ENCODE assay signal across 13 cellular contexts in the genomic region with DNA sequence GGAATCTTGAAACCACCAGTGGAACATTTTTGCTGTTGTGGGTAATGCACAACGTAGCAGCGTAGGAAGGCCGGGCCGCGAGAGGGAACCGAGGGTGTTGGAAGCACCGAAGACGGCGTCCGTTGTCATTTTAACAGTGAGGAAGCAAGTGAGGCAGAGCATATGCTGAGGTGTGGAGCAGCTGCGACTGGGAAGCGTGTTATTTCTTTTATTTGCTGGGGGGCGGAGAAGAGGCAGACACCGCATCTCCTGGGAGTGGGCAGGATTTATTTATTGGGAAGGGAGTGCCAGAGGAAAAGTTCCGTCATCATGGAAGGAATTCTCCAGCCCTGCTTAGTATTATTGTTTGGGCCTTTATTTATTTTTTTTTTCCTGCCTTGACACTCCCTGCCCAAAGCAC.
A peak's percentile ranks its signal among the peaks of the same experiment; 100 is the strongest.
DNase-seq lines count a peak whose midpoint lies in the region; ATAC-seq and TF ChIP-seq lines count a peak whose summit lies in the region.
"Had no signal": no experiment of that assay in that cellular context is flagged by ENCODE, and none has a peak within 500 bp of the region (broad histone marks: within the 10 kb centered on the region; RNA-seq: fewer than 3 reads in every experiment).

No MANE protein-coding gene starts in this region.

- H3K4me1 ChIP-seq in duodenal mucosa (ENCODE audit: control insufficient read depth in 1 of 2, insufficient read depth in 2 of 2, low read length in 2 of 2) (peaks cover 0 to 4% of the 10 kb centered on the region in 2 donors), lower lobe of right lung (peaks cover 11% of the 10 kb centered on the region), stomach smooth muscle (ENCODE audit: control insufficient read depth, insufficient read depth, low read length) (peaks cover 77% of the 10 kb centered on the region)

- no peak overlapping the region for H3K4me3 ChIP-seq in duodenal mucosa (ENCODE audit: low read depth in 1 of 2, low read length in 2 of 2)
- peak overlapping the region; percentile 31 for H3K4me3 ChIP-seq in lower lobe of right lung
- peak overlapping the region; percentile 40 to 60 for H3K4me3 ChIP-seq in stomach smooth muscle (ENCODE audit: low read length in 2 of 2)
- H3K4me3 ChIP-seq: BLaER1 treated with 17β-estradiol and CSF1 and Interleukin-3, amounts not matched to agents 10 nM and 100 nM had no signal

- no peak for TF ChIP-seq CTCF in lower lobe of right lung (IDR thresholded peaks at IDR 0.05)
- no peak for TF ChIP-seq CTCF in GM13976 (IDR thresholded peaks at IDR 0.05; ENCODE audit: borderline replicate concordance, control extremely low read depth, extremely low read depth, insufficient read depth, missing control alignments)

- DNase-seq in NCI-H1694 (lab: John Stamatoyannopoulos, UW) (peak; percentile 54), lower lobe of right lung (no peak), GM13976 (ENCODE audit: low spot score) (no peak), substantia nigra (lab: John Stamatoyannopoulos, UW) (no peak)
- DNase-seq: activated CD8-positive, alpha-beta memory T cell treated with anti-CD3 and anti-CD28 coated beads for 24 hours; activated naive CD8-positive, alpha-beta T cell treated with anti-CD3 and anti-CD28 coated beads, Interleukin-2, amount 50 U/mL, for 24 hours; GDM1 had no signal

- no peak overlapping the region for H3K9ac ChIP-seq in duodenal mucosa (ENCODE audit: low read depth in 1 of 2, low read length in 2 of 2)
- peak overlapping the region; percentile 80 for H3K9ac ChIP-seq in stomach smooth muscle (ENCODE audit: low read length in 2 of 2)
- H3K9ac ChIP-seq: BLaER1 treated with 17β-estradiol and CSF1 and Interleukin-3, amounts not matched to agents 10 nM and 100 nM had no signal

- no peaks in the 10 kb centered on the region for H3K27me3 ChIP-seq in duodenal mucosa (ENCODE audit: control insufficient read depth in 1 of 2, insufficient read depth in 2 of 2, low read length in 2 of 2)
- no peaks in the 10 kb centered on the region for H3K27me3 ChIP-seq in lower lobe of right lung (ENCODE audit: low read depth)
- H3K27me3 ChIP-seq in stomach smooth muscle (ENCODE audit: control insufficient read depth in 1 of 2, insufficient read depth in 2 of 2, low read length in 2 of 2), result no peaks in the 10 kb centered on the region

- H3K27ac ChIP-seq in duodenal mucosa (ENCODE audit: low read depth, low read length) (peak overlapping the region; percentile 1), lower lobe of right lung (peak overlapping the region; percentile 74), stomach smooth muscle (ENCODE audit: low read length) (peak overlapping the region; percentile 100), substantia nigra (ENCODE audit: low read depth, low read length, poor library complexity, severe bottlenecking) (no peak overlapping the region)
- H3K27ac ChIP-seq: BLaER1 treated with 17β-estradiol and CSF1 and Interleukin-3, amounts not matched to agents 10 nM and 100 nM; HL-60 had no signal

- H3K36me3 ChIP-seq in duodenal mucosa (ENCODE audit: control insufficient read depth in 1 of 2, insufficient read depth in 2 of 2, low read length in 2 of 2) (no peaks in the 10 kb centered on the region), lower lobe of right lung (no peaks in the 10 kb centered on the region), stomach smooth muscle (ENCODE audit: control insufficient read depth in 2 of 2, insufficient read depth in 2 of 2, low read length in 2 of 2) (no peaks in the 10 kb centered on the region)
- H3K36me3 ChIP-seq: BLaER1 treated with 17β-estradiol and CSF1 and Interleukin-3, amounts not matched to agents 10 nM and 100 nM had no signal

- in situ Hi-C loops in GM13976 (cut with MboI; ENCODE audit: low sequenced_read_pairs, unreplicated experiment), result no loop called here

- intact Hi-C loops in lower lobe of right lung (cut with DNase I), result no loop called here

- ATAC-seq in lower lobe of right lung (peak in 1 of 2 donors; percentile 3), GM21447 (IDR thresholded peaks at IDR 0.05; ENCODE audit: unreplicated experiment) (no peak), GM18867 (IDR thresholded peaks at IDR 0.05; ENCODE audit: unreplicated experiment) (no peak)
- ATAC-seq: activated naive CD8-positive, alpha-beta T cell treated with anti-CD3 and anti-CD28 coated beads, Interleukin-2, amount 50 U/mL, for 24 hours had no signal

- H3K9me3 ChIP-seq in duodenal mucosa (ENCODE audit: control insufficient read depth in 1 of 2, low read length in 2 of 2), result no peaks in the 10 kb centered on the region
- no peaks in the 10 kb centered on the region for H3K9me3 ChIP-seq in lower lobe of right lung
- H3K9me3 ChIP-seq in stomach smooth muscle (ENCODE audit: control insufficient read depth in 2 of 2, low read length in 2 of 2), result no peaks in the 10 kb centered on the region

Comparison
In these comparisons a context has a peak if more than half of its experiments do, and no peak if none do; other contexts are left out.
1. H3K4me3 ChIP-seq: peak in lower lobe of right lung (single experiment) and stomach smooth muscle (2 of 2); none in duodenal mucosa (0 of 2).
2. H3K9ac ChIP-seq: peak in stomach smooth muscle (2 of 2); none in duodenal mucosa (0 of 2).